Comparison of ENCODE assay signal across 33 cellular contexts in the genomic region with DNA sequence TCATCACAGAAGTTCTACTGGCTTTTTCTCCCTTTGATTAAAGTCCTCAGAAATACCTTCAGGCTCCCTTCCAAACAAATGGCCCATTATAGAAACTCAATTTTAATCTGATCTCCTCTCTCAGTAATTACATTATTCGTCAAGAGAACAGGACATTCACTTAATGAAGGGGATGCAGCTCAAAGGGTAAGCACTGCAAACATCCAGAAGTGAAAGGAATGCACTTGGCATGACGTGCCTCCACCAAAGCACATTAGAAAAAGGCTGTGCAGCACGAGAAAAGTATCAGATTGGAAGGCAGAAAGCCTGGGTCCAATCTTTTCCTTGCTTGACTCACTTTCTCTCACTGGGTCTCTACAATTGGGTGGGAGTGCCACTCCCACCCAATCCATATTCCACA.
"Had no signal": no experiment of that assay in that cellular context is flagged by ENCODE, and none has a peak within 500 bp of the region (broad histone marks: within the 10 kb centered on the region; RNA-seq: fewer than 3 reads in every experiment).

No MANE protein-coding gene starts in this region.

- FAIRE-seq: astrocyte, TTC549 had no signal

- H3K27me3 ChIP-seq: adrenal gland, body of pancreas, brain microvascular endothelial cell, breast epithelium had no signal

- H3K4me1 ChIP-seq: adrenal gland, body of pancreas, breast epithelium had no signal

- ATAC-seq: activated CD8-positive, alpha-beta T cell treated with anti-CD3 and anti-CD28 coated beads for 36 hours; activated naive CD4-positive, alpha-beta T cell treated with anti-CD3 and anti-CD28 coated beads, Interleukin-2, amount 50 U/mL, for 72 hours; activated T-cell treated with anti-CD3 and anti-CD28 coated beads, Interleukin-2, amount 50 U/mL, for 4 hours; activated T-cell treated with anti-CD3 and anti-CD28 coated beads, Interleukin-2, amount 50 U/mL, for 72 hours; activated T-helper 17 cell treated with anti-CD3 and anti-CD28 coated beads, Interleukin-2, amount 50 U/mL, for 72 hours; body of pancreas had no signal

- H3K9me3 ChIP-seq: adrenal gland, body of pancreas, breast epithelium had no signal

- H3K4me3 ChIP-seq: adrenal gland, body of pancreas, breast epithelium had no signal

- H3K36me3 ChIP-seq: adrenal gland, brain microvascular endothelial cell, breast epithelium had no signal

- DNase-seq: activated B cell treated with CpG ODN at 0.5 μM for 24 hours; activated CD4-positive, alpha-beta memory T cell treated with anti-CD3 and anti-CD28 coated beads for 36 hours; activated CD4-positive, alpha-beta T cell treated with anti-CD3 and anti-CD28 coated beads for 4 hours; activated CD4-positive, alpha-beta T cell treated with anti-CD3 and anti-CD28 coated beads, Interleukin-2, amount 10 ng/mL, durations not matched to agents 24 days and 14 days; activated CD4-positive, alpha-beta T cell treated with anti-CD3 and anti-CD28 coated beads, Interleukin-2, amount 50 U/mL, for 1 hour; activated CD4-positive, alpha-beta T cell treated with anti-CD3 and anti-CD28 coated beads, Interleukin-2, amount 50 U/mL, for 4 hours; activated CD4-positive, CD25-positive, alpha-beta regulatory T cell treated with anti-CD3 and anti-CD28 coated beads, Interleukin-2, amount 50 U/mL, for 72 hours; activated CD8-positive, alpha-beta memory T cell treated with anti-CD3 and anti-CD28 coated beads, Interleukin-2, amount 50 U/mL, for 4 hours; activated CD8-positive, alpha-beta T cell treated with anti-CD3 and anti-CD28 coated beads for 36 hours; activated effector memory CD4-positive, alpha-beta T cell treated with anti-CD3 and anti-CD28 coated beads, Interleukin-2, amount 50 U/mL, for 16 hours; activated gamma-delta T cell treated with Interleukin-2 at 50 U/mL for 16 hours; activated naive CD4-positive, alpha-beta T cell; activated naive CD4-positive, alpha-beta T cell treated with anti-CD3 and anti-CD28 coated beads for 36 hours; activated naive CD4-positive, alpha-beta T cell treated with anti-CD3 and anti-CD28 coated beads, Interleukin-2, amount 50 U/mL, for 16 hours; activated naive CD8-positive, alpha-beta T cell treated with anti-CD3 and anti-CD28 coated beads for 36 hours; activated T-cell treated with anti-CD3 and anti-CD28 coated beads for 4 hours; activated T-cell treated with anti-CD3 and anti-CD28 coated beads, Interleukin-2, amount 50 U/mL, for 1 hour; activated T-cell treated with anti-CD3 and anti-CD28 coated beads, Interleukin-2, amount 50 U/mL, for 4 hours; activated T-cell treated with anti-CD3 and anti-CD28 coated beads, Interleukin-2, amount 50 U/mL, for 72 hours; adrenal gland; amniotic stem cell; aorta; body of pancreas; brain microvascular endothelial cell; central memory CD4-positive, alpha-beta T cell; T-helper 2 cell; T-helper 9 cell had no signal

- H3K27ac ChIP-seq: adrenal gland, body of pancreas, brain microvascular endothelial cell, breast epithelium, VCaP had no signal
